In genomic region chr12:119432935-119433334, GRCh38 we compare ENCODE assay signal across 21 cellular contexts.
"Had no signal": no experiment of that assay in that cellular context is flagged by ENCODE, and none has a peak within 500 bp of the region (broad histone marks: within the 10 kb centered on the region; RNA-seq: fewer than 3 reads in every experiment).

No MANE protein-coding gene starts in this region.

- H3K4me1 ChIP-seq: adrenal gland, ascending aorta, esophagus muscularis mucosa, gastrocnemius medialis, lower lobe of right lung, prostate gland, right atrium auricular region, tibial artery had no signal

- ATAC-seq: gastrocnemius medialis; naive thymus-derived CD8-positive, alpha-beta T cell had no signal

- H3K27ac ChIP-seq: adrenal gland, ascending aorta, esophagus muscularis mucosa, gastrocnemius medialis, lower lobe of right lung, prostate gland, right atrium auricular region, tibial artery had no signal

- H3K36me3 ChIP-seq: adrenal gland, ascending aorta, esophagus muscularis mucosa, gastrocnemius medialis, lower lobe of right lung, prostate gland, right atrium auricular region, tibial artery had no signal

- H3K9me3 ChIP-seq: adrenal gland, ascending aorta, gastrocnemius medialis, lower lobe of right lung, prostate gland, tibial artery had no signal

- FAIRE-seq: endothelial cell of umbilical vein, urothelium cell line had no signal

- H3K4me3 ChIP-seq: adrenal gland, ascending aorta, esophagus muscularis mucosa, gastrocnemius medialis, lower lobe of right lung, prostate gland, right atrium auricular region, tibial artery had no signal

- H3K36me3 Mint-ChIP-seq: activated naive CD8-positive, alpha-beta T cell; naive thymus-derived CD8-positive, alpha-beta T cell had no signal

- H3K27ac Mint-ChIP-seq: activated naive CD8-positive, alpha-beta T cell; naive thymus-derived CD8-positive, alpha-beta T cell; stimulated activated naive CD8-positive, alpha-beta T cell treated with anti-CD3 and anti-CD28 coated beads, Interleukin-15, Interleukin-2, amounts not matched to agents 100 ng/mL and 50 ng/mL, for 24 hours had no signal

- H3K4me3 Mint-ChIP-seq: activated naive CD8-positive, alpha-beta T cell; naive thymus-derived CD8-positive, alpha-beta T cell; stimulated activated naive CD8-positive, alpha-beta T cell treated with anti-CD3 and anti-CD28 coated beads, Interleukin-15, Interleukin-2, amounts not matched to agents 100 ng/mL and 50 ng/mL, for 24 hours had no signal

- DNase-seq: activated CD4-positive, alpha-beta T cell treated with anti-CD3 and anti-CD28 coated beads for 1 hour; activated T-cell treated with anti-CD3 and anti-CD28 coated beads, Interleukin-2, amount 50 U/mL, for 1 hour; adrenal gland; central memory CD4-positive, alpha-beta T cell; effector memory CD4-positive, alpha-beta T cell; gastrocnemius medialis; hypothalamus; lower lobe of right lung; naive thymus-derived CD8-positive, alpha-beta T cell; stimulated activated CD4-positive, alpha-beta T cell treated with anti-CD3 and anti-CD28 coated beads, Interleukin-12 subunit alpha, Interleukin-12 subunit beta, amount 100 ng/mL, for 4 hours; stimulated activated CD4-positive, alpha-beta T cell treated with anti-CD3 and anti-CD28 coated beads, Interleukin-4, amount 100 ng/mL, for 4 hours; T-helper 9 cell; tibial artery had no signal

- H3K4me1 Mint-ChIP-seq: naive thymus-derived CD8-positive, alpha-beta T cell had no signal

- H3K27me3 ChIP-seq: adrenal gland, ascending aorta, gastrocnemius medialis, right atrium auricular region, tibial artery had no signal
